ENCODE assay signal across 12 cellular contexts in genomic region chr4:104424368-104424921, GRCh38.
DNase-seq lines count a peak whose midpoint lies in the region; ATAC-seq, FAIRE-seq and TF ChIP-seq lines count a peak whose summit lies in the region.
"Had no signal": no experiment of that assay in that cellular context is flagged by ENCODE, and none has a peak within 500 bp of the region (broad histone marks: within the 10 kb centered on the region; RNA-seq: fewer than 3 reads in every experiment).

No MANE protein-coding gene starts in this region.

- no peak for ATAC-seq in thoracic aorta (ENCODE audit: insufficient number of reproducible peaks, low FRiP score, low read depth)

- TF ChIP-seq POLR2A in GM12891 (IDR thresholded peaks at IDR 0.05; ENCODE audit: low read depth, low read length), result no peak

- no peak overlapping the region for H3K9ac ChIP-seq in mucosa of stomach (ENCODE audit: low read length)

- FAIRE-seq in GM12891 (lab: Jason Lieb, UNC), result no peak

- H3K9me3 ChIP-seq in ectodermal cell (ENCODE audit: control insufficient read depth, low read length), result no peaks in the 10 kb centered on the region
- H3K9me3 ChIP-seq in mucosa of stomach (ENCODE audit: control insufficient read depth, low read length), result no peaks in the 10 kb centered on the region
- H3K9me3 ChIP-seq in thoracic aorta, result no peaks in the 10 kb centered on the region
- H3K9me3 ChIP-seq: HAP-1 had no signal

- peaks cover 42% of the 10 kb centered on the region for H3K4me1 ChIP-seq in ectodermal cell (ENCODE audit: control insufficient read depth, insufficient read depth, low read length)
- H3K4me1 ChIP-seq in mucosa of stomach (ENCODE audit: control insufficient read depth, insufficient read depth, low read length), result peaks cover 11% of the 10 kb centered on the region
- H3K4me1 ChIP-seq in thoracic aorta (ENCODE audit: control insufficient read depth in 1 of 2, low read depth in 2 of 2), result no peaks in the 10 kb centered on the region
- H3K4me1 ChIP-seq: HAP-1 had no signal

- no peak for TF ChIP-seq CTCF in thoracic aorta (IDR thresholded peaks at IDR 0.05)

- DNase-seq in NCI-H2171 treated with DMSO at 0.1 percent for 48 hours (lab: John Stamatoyannopoulos, UW) (peak; percentile 15), NCI-H2171 (lab: John Stamatoyannopoulos, UW) (no peak), thoracic aorta (ENCODE audit: low spot score) (no peak), H7 (no peak), GM12891 (ENCODE audit: insufficient read length, low spot score) (no peak)
- no peak for DNase-seq in activated CD8-positive, alpha-beta memory T cell treated with anti-CD3 and anti-CD28 coated beads, Interleukin-2, amount 50 U/mL, for 4 hours
- DNase-seq: activated T-cell treated with anti-CD3 and anti-CD28 coated beads, Interleukin-2, amount 50 U/mL, for 24 hours; Kasumi-1; T1000 had no signal

- H3K27me3 ChIP-seq in ectodermal cell (ENCODE audit: control insufficient read depth, insufficient read depth, low read length, poor library complexity, severe bottlenecking) (no peaks in the 10 kb centered on the region), mucosa of stomach (ENCODE audit: control insufficient read depth, insufficient read depth, low read length) (no peaks in the 10 kb centered on the region), thoracic aorta (replicated peaks; ENCODE audit: insufficient read depth) (no peaks in the 10 kb centered on the region), H7 (ENCODE audit: control insufficient read depth, insufficient read depth, low read length) (no peaks in the 10 kb centered on the region)

- no peak overlapping the region for H3K4me3 ChIP-seq in ectodermal cell (ENCODE audit: insufficient read depth, low read depth, low read length)
- peak overlapping the region; percentile 40 for H3K4me3 ChIP-seq in mucosa of stomach (ENCODE audit: low read length)
- peak overlapping the region; percentile 64 for H3K4me3 ChIP-seq in thoracic aorta
- no peak overlapping the region for H3K4me3 ChIP-seq in H7 (ENCODE audit: insufficient read depth, low read depth, low read length)
- H3K4me3 ChIP-seq: HAP-1 had no signal

- 67 to 71% methylated on average over 7 to 8 of the region's 8 CpGs for WGBS in ectodermal cell, 2 experiments

- H3K27ac ChIP-seq in ectodermal cell (ENCODE audit: insufficient read depth, low read depth, low read length, poor library complexity, severe bottlenecking), result peak overlapping the region; percentile 40
- H3K27ac ChIP-seq in thoracic aorta, result no peak overlapping the region

- H3K36me3 ChIP-seq in ectodermal cell (ENCODE audit: control insufficient read depth, insufficient read depth, low read length) (no peaks in the 10 kb centered on the region), mucosa of stomach (ENCODE audit: control insufficient read depth, insufficient read depth, low read length) (no peaks in the 10 kb centered on the region), thoracic aorta (no peaks in the 10 kb centered on the region), H7 (replicated peaks; ENCODE audit: control insufficient read depth, insufficient read depth, low read length) (no peaks in the 10 kb centered on the region)
- H3K36me3 ChIP-seq: HAP-1 had no signal

TF ChIP-seq in GM12891, 5 proteins besides CTCF, POLR2A, EP300 and RAD21:
- TF ChIP-seq TAF1 (IDR thresholded peaks at IDR 0.05; ENCODE audit: low read depth, low read length) (no peak), SPI1 (IDR thresholded peaks at IDR 0.05; ENCODE audit: low read depth, low read length) (no peak), PAX5 (IDR thresholded peaks at IDR 0.05; ENCODE audit: insufficient read depth, low read length, severe bottlenecking) (no peak), POLR2AphosphoS5 (IDR thresholded peaks at IDR 0.05; ENCODE audit: low read depth, low read length) (no peak), POU2F2 (IDR thresholded peaks at IDR 0.05; ENCODE audit: low read depth, low read length) (no peak)
TF ChIP-seq in GM12891: peak in this region for 0.

Comparison
In these comparisons a context has a peak if more than half of its experiments do, and no peak if none do; other contexts are left out.
1. H3K4me3 ChIP-seq: peak in mucosa of stomach (single experiment) and thoracic aorta (single experiment); none in ectodermal cell (single experiment) and H7 (single experiment).